Comparison of ENCODE assay signal across 12 cellular contexts in genomic region chr10:96767611-96768010, GRCh38. TPM values are rescaled to one million over a fixed set of nuclear protein-coding genes. Genes with fewer than 3 reads are reported as not detected.
A peak's percentile ranks its signal among the peaks of the same experiment; 100 is the strongest.
DNase-seq lines count a peak whose midpoint lies in the region; ATAC-seq and TF ChIP-seq lines count a peak whose summit lies in the region.
"Had no signal": no experiment of that assay in that cellular context is flagged by ENCODE, and none has a peak within 500 bp of the region (broad histone marks: within the 10 kb centered on the region; RNA-seq: fewer than 3 reads in every experiment).

No MANE protein-coding gene starts in this region.

- H3K4me1 Mint-ChIP-seq in activated CD8-positive, alpha-beta T cell treated with anti-CD3 and anti-CD28 coated beads, Interleukin-2, amount 10 ng/mL, durations not matched to agents 7 days and 5 days (ENCODE audit: low read depth), result peaks cover 2% of the 10 kb centered on the region

- H3K4me2 ChIP-seq in Karpas-422 (ENCODE audit: low read depth, low read length, poor library complexity, severe bottlenecking), result no peak overlapping the region
- H3K4me2 ChIP-seq: BLaER1 treated with 17β-estradiol and CSF1 and Interleukin-3, amounts not matched to agents 10 nM and 100 nM had no signal

- H2AFZ ChIP-seq in Karpas-422 (ENCODE audit: low read length), result no peak overlapping the region

- TF ChIP-seq CTCF in colonic mucosa (IDR thresholded peaks at IDR 0.05), result no peak

- intact Hi-C loops in colonic mucosa (cut with DNase I), result loop anchor here (10.0 kb wide), 1 partner anchor 267 kb away; no protein-coding TSS in a partner anchor

- no peaks in the 10 kb centered on the region for H3K27me3 ChIP-seq in Karpas-422 (ENCODE audit: low read length)
- no peaks in the 10 kb centered on the region for H3K27me3 ChIP-seq in colonic mucosa
- H3K27me3 ChIP-seq: BLaER1 treated with 17β-estradiol and CSF1 and Interleukin-3, amounts not matched to agents 10 nM and 100 nM had no signal

- POLR2A ChIA-PET in activated CD8-positive, alpha-beta T cell treated with anti-CD3 and anti-CD28 coated beads, Interleukin-2, amount 10 ng/mL, durations not matched to agents 7 days and 5 days (lab: Charles Lee), result no interaction called here

- peaks cover 4% of the 10 kb centered on the region; the same call in 1 of the 2 replicates for H3K36me3 ChIP-seq in Karpas-422 (ENCODE audit: insufficient read depth, low read length)
- H3K36me3 ChIP-seq in colonic mucosa, result no peaks in the 10 kb centered on the region

- CTCF ChIA-PET in activated CD8-positive, alpha-beta T cell treated with anti-CD3 and anti-CD28 coated beads, Interleukin-2, amount 10 ng/mL, durations not matched to agents 7 days and 5 days (lab: Charles Lee), result interaction anchor here (0.7 kb wide), 1 partner anchor 11 kb away, joined by 3 read pairs; no protein-coding TSS in a partner anchor

- no peaks in the 10 kb centered on the region for H3K9me2 ChIP-seq in Karpas-422 (replicated peaks; ENCODE audit: insufficient read depth, low read length)

- H3K27ac Mint-ChIP-seq in activated CD8-positive, alpha-beta T cell treated with anti-CD3 and anti-CD28 coated beads, Interleukin-2, amount 10 ng/mL, durations not matched to agents 7 days and 5 days, result no peak overlapping the region

- H3K27me3 Mint-ChIP-seq in activated CD8-positive, alpha-beta T cell treated with anti-CD3 and anti-CD28 coated beads, Interleukin-2, amount 10 ng/mL, durations not matched to agents 7 days and 5 days (ENCODE audit: low read depth), result no peaks in the 10 kb centered on the region

- no peaks in the 10 kb centered on the region for H4K20me1 ChIP-seq in Karpas-422 (ENCODE audit: insufficient read depth, low read depth, low read length)

- H3K9me3 ChIP-seq in Karpas-422 (ENCODE audit: low read length), result no peaks in the 10 kb centered on the region
- H3K9me3 ChIP-seq in colonic mucosa, result no peaks in the 10 kb centered on the region

- ATAC-seq in activated CD8-positive, alpha-beta T cell treated with anti-CD3 and anti-CD28 coated beads, Interleukin-2, amount 10 ng/mL, durations not matched to agents 7 days and 5 days, result no peak
- ATAC-seq in HG03045 (IDR thresholded peaks at IDR 0.05; ENCODE audit: unreplicated experiment), result no peak
- ATAC-seq: Right ventricle myocardium inferior, SK-N-SH treated with all-trans-retinoic acid at 6 μM for 48 hours had no signal

- H3K27ac ChIP-seq in Karpas-422 (ENCODE audit: low read length) (0 out of 2 replicates have a peak overlapping the region, but pooled peaks have one; percentile 30), colonic mucosa (peak overlapping the region; percentile 45)

- DNase-seq in Karpas-422, result no peak
- no peak for DNase-seq in colonic mucosa
- DNase-seq in kidney tubule cell (ENCODE audit: low spot score), result peak; percentile 28
- no peak for DNase-seq in C1 segment of cervical spinal cord (lab: John Stamatoyannopoulos, UW)
- no peak for DNase-seq in activated CD8-positive, alpha-beta T cell treated with anti-CD3 and anti-CD28 coated beads, Interleukin-2, amount 10 ng/mL, durations not matched to agents 7 days and 5 days
- no peak for DNase-seq in NCI-H1105 (lab: John Stamatoyannopoulos, UW)
- DNase-seq: NCI-H1048, NCI-H1694 had no signal

- H3K9ac ChIP-seq in Karpas-422 (ENCODE audit: low read length) (no peak overlapping the region), colonic mucosa (ENCODE audit: low read depth in 2 of 2, low read length in 2 of 2) (no peak overlapping the region)
- H3K9ac ChIP-seq: BLaER1 treated with 17β-estradiol and CSF1 and Interleukin-3, amounts not matched to agents 10 nM and 100 nM had no signal

- no peak overlapping the region for H3K4me3 Mint-ChIP-seq in activated CD8-positive, alpha-beta T cell treated with anti-CD3 and anti-CD28 coated beads, Interleukin-2, amount 10 ng/mL, durations not matched to agents 7 days and 5 days

- H3K79me2 ChIP-seq in Karpas-422 (ENCODE audit: low read length), result peaks cover 5% of the 10 kb centered on the region; the same call in 1 of the 2 replicates

- H3K4me3 ChIP-seq in Karpas-422 (ENCODE audit: low read length) (no peak overlapping the region), colonic mucosa (no peak overlapping the region)
- H3K4me3 ChIP-seq: BLaER1 treated with 17β-estradiol and CSF1 and Interleukin-3, amounts not matched to agents 10 nM and 100 nM had no signal

- H3K4me1 ChIP-seq in Karpas-422 (ENCODE audit: low read length) (peaks cover 30% of the 10 kb centered on the region), colonic mucosa (no peaks in the 10 kb centered on the region)

- H3K36me3 Mint-ChIP-seq in activated CD8-positive, alpha-beta T cell treated with anti-CD3 and anti-CD28 coated beads, Interleukin-2, amount 10 ng/mL, durations not matched to agents 7 days and 5 days (ENCODE audit: low read depth), result no peaks in the 10 kb centered on the region

- peaks cover 9% of the 10 kb centered on the region for H3K9me3 Mint-ChIP-seq in activated CD8-positive, alpha-beta T cell treated with anti-CD3 and anti-CD28 coated beads, Interleukin-2, amount 10 ng/mL, durations not matched to agents 7 days and 5 days (ENCODE audit: insufficient read depth)

RNA-seq across cellular contexts. Expression of gene PIK3AP1, which starts 47.3 kb away (rescaled TPM):
- total RNA-seq in Karpas-422 (2014; rRNA removed; shearing (Covaris generic); ENCODE audit: low replicate concordance), result 131 and 162 TPM in 2 replicates
- total RNA-seq in colonic mucosa, result 10 to 100 TPM; 10.9 to 12.4 TPM
- total RNA-seq in activated CD8-positive, alpha-beta T cell treated with anti-CD3 and anti-CD28 coated beads, Interleukin-2, amount 10 ng/mL, durations not matched to agents 7 days and 5 days, result 1 to 10 TPM; 6.2 to 6.8 TPM
